Comparison of ENCODE assay signal across 1 cellular context in genomic region chr14:77965919-77966435, GRCh38.
A peak's percentile ranks its signal among the peaks of the same experiment; 100 is the strongest.
TF ChIP-seq lines count a peak whose summit lies in the region.

No MANE protein-coding gene starts in this region.

TF ChIP-seq in K562, 482 proteins besides CTCF, POLR2A, EP300 and RAD21 (continued from another document):
- 0 out of 2 replicates have a peak, but pooled peaks have one; percentile 31 for TF ChIP-seq ZNF592 (IDR thresholded peaks at IDR 0.05)
